In genomic region chr17:41613277-41614082, GRCh38 we compare ENCODE assay signal across 1 cellular context.
TF ChIP-seq lines count a peak whose summit lies in the region.

No MANE protein-coding gene starts in this region.

TF ChIP-seq in A549, 52 proteins besides CTCF, POLR2A, EP300 and RAD21 (continued from another document):
- TF ChIP-seq TFCP2L1 (CRISPR knock-in tag; IDR thresholded peaks at IDR 0.05) = no peak
- TF ChIP-seq REST (IDR thresholded peaks at IDR 0.05) = no peak
- no peak for TF ChIP-seq CBX2 (IDR thresholded peaks at IDR 0.05; ENCODE audit: borderline replicate concordance, low read depth)
- no peak for TF ChIP-seq ATOH8 (CRISPR knock-in tag; IDR thresholded peaks at IDR 0.05; ENCODE audit: low read depth)
